7 cellular contexts compared by ENCODE assay signal in genomic region chr3:42535981-42536784, GRCh38. TPM values are rescaled to one million over a fixed set of nuclear protein-coding genes. Genes with fewer than 3 reads are reported as not detected.
DNase-seq lines count a peak whose midpoint lies in the region; TF ChIP-seq lines count a peak whose summit lies in the region.

No MANE protein-coding gene starts in this region.

- DNase-seq in GM10266 (ENCODE audit: extremely low spot score), result peak; percentile 73
- DNase-seq in M059J (ENCODE audit: low read depth), result peak; percentile 15
- peak; percentile 36 for DNase-seq in activated T-cell treated with anti-CD3 and anti-CD28 coated beads, Interleukin-2, amount 50 U/mL, for 1 hour
- DNase-seq in right atrium auricular region (ENCODE audit: low spot score), result no peak
- DNase-seq in stimulated activated CD8-positive, alpha-beta memory T cell treated with anti-CD3 and anti-CD28 coated beads, Interleukin-2, amount 100 ng/mL, for 48 hours (ENCODE audit: low read depth in 2 of 2), result peak; percentile 19 to 30
- no peak for DNase-seq in midbrain (lab: John Stamatoyannopoulos, UW)
- no peak for DNase-seq in effector CD4-positive, alpha-beta T cell

- peaks cover 0 to 16% of the 10 kb centered on the region in 2 donors for H3K4me1 ChIP-seq in right atrium auricular region

- H3K4me3 ChIP-seq in right atrium auricular region, result no peak overlapping the region

- no peak overlapping the region for H3K27ac ChIP-seq in right atrium auricular region

- H3K9me3 ChIP-seq in right atrium auricular region, result no peaks in the 10 kb centered on the region

- no peaks in the 10 kb centered on the region for H3K36me3 ChIP-seq in right atrium auricular region

- TF ChIP-seq CTCF in GM10266 (IDR thresholded peaks at IDR 0.05; ENCODE audit: control insufficient read depth, insufficient read depth, low read depth, missing control alignments) (peak; percentile 48), right atrium auricular region (IDR thresholded peaks at IDR 0.05) (peak; percentile 22 to 64)

- H3K27me3 ChIP-seq in right atrium auricular region, result no peaks in the 10 kb centered on the region

RNA-seq across cellular contexts. Expression of gene VIPR1, which starts 33.7 kb away (rescaled TPM):
- total RNA-seq in M059J (2014; rRNA removed; shearing (Covaris generic)), result 0.12 and 0.15 TPM in 2 replicates
- 10 to 100 TPM in 1 of 2 donors, 1 to 10 TPM in 1; 6.2 to 21.0 TPM for total RNA-seq in right atrium auricular region

RNA-seq across cellular contexts. Expression of gene SEC22C, which starts 45.6 kb away (rescaled TPM):
- 47.3 and 57.7 TPM in 2 replicates for total RNA-seq in M059J (2014; rRNA removed; shearing (Covaris generic))
- 10 to 100 TPM; 32.3 to 36.2 TPM for total RNA-seq in right atrium auricular region

RNA-seq across cellular contexts. Expression of gene SS18L2, which starts 54.5 kb away (rescaled TPM):
- 34.6 and 35.1 TPM in 2 replicates for total RNA-seq in M059J (2014; rRNA removed; shearing (Covaris generic))
- 10 to 100 TPM in 1 of 2 donors, 1 to 10 TPM in 1; 8.4 to 13.9 TPM for total RNA-seq in right atrium auricular region

Comparison
In these comparisons a context has a peak if more than half of its experiments do, and no peak if none do; other contexts are left out.
1. DNase-seq: peak in GM10266 (single experiment), M059J (single experiment), activated T-cell treated with anti-CD3 and anti-CD28 coated beads, Interleukin-2, amount 50 U/mL, for 1 hour (single experiment) and stimulated activated CD8-positive, alpha-beta memory T cell treated with anti-CD3 and anti-CD28 coated beads, Interleukin-2, amount 100 ng/mL, for 48 hours (2 of 2); none in right atrium auricular region (single experiment), midbrain (single experiment) and effector CD4-positive, alpha-beta T cell (single experiment).